In genomic region chr13:83150616-83151307, GRCh38 we compare ENCODE assay signal across 20 cellular contexts.
A peak's percentile ranks its signal among the peaks of the same experiment; 100 is the strongest.
DNase-seq lines count a peak whose midpoint lies in the region; ATAC-seq, FAIRE-seq and TF ChIP-seq lines count a peak whose summit lies in the region.
"Had no signal": no experiment of that assay in that cellular context is flagged by ENCODE, and none has a peak within 500 bp of the region (broad histone marks: within the 10 kb centered on the region; RNA-seq: fewer than 3 reads in every experiment).

No MANE protein-coding gene starts in this region.

- TF ChIP-seq CTCF in K562 (IDR thresholded peaks at IDR 0.05 in 2 of 3, conservative IDR thresholded peaks at IDR 0.05 in 1 of 3; ENCODE audit: insufficient read depth in 2 of 3, low read depth in 1 of 3, low read length in 3 of 3) (peak in 1 of 3 experiments; percentile 18; a peak in 1 of 6 replicates), foreskin fibroblast (IDR thresholded peaks at IDR 0.05; ENCODE audit: low read depth, low read length) (no peak), retinal pigment epithelial cell (conservative IDR thresholded peaks at IDR 0.05; ENCODE audit: low read depth, low read length) (peak; percentile 12)

- no peak overlapping the region for H3K4me3 ChIP-seq in K562
- no peak overlapping the region for H3K4me3 ChIP-seq in foreskin fibroblast (ENCODE audit: low read depth in 1 of 2, low read length in 2 of 2)
- H3K4me3 ChIP-seq in retinal pigment epithelial cell (ENCODE audit: low read length) = no peak overlapping the region
- H3K4me3 ChIP-seq in aorta (ENCODE audit: low read length in 2 of 2) = no peak overlapping the region
- no peak overlapping the region for H3K4me3 ChIP-seq in MG63
- H3K4me3 ChIP-seq: lung, SK-N-MC, transverse colon had no signal

- POLR2A ChIA-PET in HEK293T (lab: Yijun Ruan, JAX) = no interaction called here
- POLR2A ChIA-PET in K562 (lab: Yijun Ruan, JAX) = no interaction called here

- intact Hi-C loops in K562 (cut with micrococcal nuclease) (no loop called here), aorta (cut with DNase I) (no loop called here)

- no peak for TF ChIP-seq EP300 in K562 (IDR thresholded peaks at IDR 0.05; ENCODE audit: low read length)

- H3K9me3 ChIP-seq in K562 (replicated peaks; ENCODE audit: control insufficient read depth, insufficient read depth, low read depth, low read length) (no peaks in the 10 kb centered on the region), aorta (ENCODE audit: control insufficient read depth, low read length) (no peaks in the 10 kb centered on the region), MG63 (no peaks in the 10 kb centered on the region)
- H3K9me3 ChIP-seq: transverse colon had no signal

- H3K4me1 ChIP-seq in K562 (replicated peaks in 1 of 2; ENCODE audit: control insufficient read depth in 2 of 2, insufficient read depth in 2 of 2, low read length in 2 of 2) (no peaks in the 10 kb centered on the region), aorta (ENCODE audit: control insufficient read depth in 1 of 2, insufficient read depth in 2 of 2, low read length in 2 of 2) (no peaks in the 10 kb centered on the region)
- H3K4me1 ChIP-seq: transverse colon had no signal

- in situ Hi-C loops in K562 (cut with MboI) = no loop called here

- BruUV-seq in K562 (replicated peaks; lab: Mats Ljungman, UMichigan) = no TSS peak

- DNase-seq in HEK293T (ENCODE audit: extremely low spot score) = no peak
- DNase-seq in K562 (ENCODE audit: extremely low read depth in 1 of 4, low spot score in 3 of 4) = peak in 1 of 4 experiments; percentile 3
- peak; percentile 32 to 47 for DNase-seq in foreskin fibroblast
- no peak for DNase-seq in retinal pigment epithelial cell (ENCODE audit: low read depth)
- no peak for DNase-seq in aorta
- no peak for DNase-seq in MG63
- DNase-seq: activated CD8-positive, alpha-beta T cell treated with anti-CD3 and anti-CD28 coated beads for 36 hours; activated naive CD4-positive, alpha-beta T cell treated with anti-CD3 and anti-CD28 coated beads for 36 hours; activated T-cell treated with anti-CD3 and anti-CD28 coated beads, Interleukin-2, amount 50 U/mL, for 4 hours; NK-92 treated with Interleukin-12 subunit alpha and Interleukin-12 subunit beta, amount 100 ng/mL, for 24 hours; stimulated activated naive B cell treated with anti-CD40 and anti-IgM and Interleukin-4, amounts not matched to agents 10 μg/mL and 1 μg/mL and 100 μg/mL, for 72 hours; T1000; transverse colon had no signal

- TF ChIP-seq POLR2A in K562 (conservative IDR thresholded peaks at IDR 0.05) = no peak

- no peak overlapping the region for H2AFZ ChIP-seq in K562 (ENCODE audit: low read depth, low read length)

- no peak overlapping the region for H3K27ac ChIP-seq in K562 (ENCODE audit: extremely low read depth, low read depth, low read length)
- no peak overlapping the region for H3K27ac ChIP-seq in aorta (ENCODE audit: low read depth in 1 of 2, low read length in 2 of 2)
- H3K27ac ChIP-seq: SK-N-MC, transverse colon had no signal

- FAIRE-seq in K562 (lab: Jason Lieb, UNC) = no peak
- FAIRE-seq: astrocyte, RCC 7860 had no signal

- no peak; the same call in 2 of the 3 replicates for ATAC-seq in K562
- ATAC-seq in HG02759 (IDR thresholded peaks at IDR 0.05; ENCODE audit: unreplicated experiment) = no peak
- no peak for ATAC-seq in aorta (ENCODE audit: low FRiP score)
- ATAC-seq in HG02588 (IDR thresholded peaks at IDR 0.05; ENCODE audit: unreplicated experiment) = no peak
- ATAC-seq: activated CD8-positive, alpha-beta T cell treated with anti-CD3 and anti-CD28 coated beads for 36 hours; activated T-cell treated with anti-CD3 and anti-CD28 coated beads, Interleukin-2, amount 50 U/mL, for 4 hours; sciatic nerve; stimulated activated naive B cell treated with anti-CD40 and anti-IgM and Interleukin-4, amounts not matched to agents 10 μg/mL and 1 μg/mL and 100 μg/mL, for 72 hours had no signal

- CTCF ChIA-PET in HEK293T (lab: Yijun Ruan, JAX) = no interaction called here
- CTCF ChIA-PET in K562 (lab: Yijun Ruan, JAX; ENCODE audit: low intra/inter-chr PET ratio) = no interaction called here

- H3K4me2 ChIP-seq in K562 (ENCODE audit: insufficient read depth, low read length) = no peak overlapping the region

- H3K27me3 ChIP-seq in K562 (ENCODE audit: control insufficient read depth in 2 of 2, insufficient read depth in 2 of 2, low read length in 2 of 2) (no peaks in the 10 kb centered on the region), aorta (ENCODE audit: control insufficient read depth in 1 of 2, insufficient read depth in 2 of 2, low read length in 1 of 2) (no peaks in the 10 kb centered on the region), MG63 (no peaks in the 10 kb centered on the region)
- H3K27me3 ChIP-seq: transverse colon had no signal

- H3K79me2 ChIP-seq in K562 (ENCODE audit: control insufficient read depth, insufficient read depth, low read length) = no peaks in the 10 kb centered on the region

- H3K9me1 ChIP-seq in K562 (ENCODE audit: control insufficient read depth, insufficient read depth, low read length) = no peaks in the 10 kb centered on the region

- no peaks in the 10 kb centered on the region for H3K36me3 ChIP-seq in K562 (ENCODE audit: control insufficient read depth, insufficient read depth, low read length)
- no peaks in the 10 kb centered on the region for H3K36me3 ChIP-seq in aorta (ENCODE audit: control insufficient read depth in 1 of 2, insufficient read depth in 2 of 2, low read length in 1 of 2)
- no peaks in the 10 kb centered on the region for H3K36me3 ChIP-seq in MG63
- H3K36me3 ChIP-seq: transverse colon had no signal

- no peaks in the 10 kb centered on the region for H4K20me1 ChIP-seq in K562 (replicated peaks; ENCODE audit: control insufficient read depth, insufficient read depth, low read length)

- peak in 1 of 2 experiments; percentile 28; a peak in 2 of 4 replicates for TF ChIP-seq RAD21 in K562 (CRISPR knock-in tag; conservative IDR thresholded peaks at IDR 0.05 in 1 of 2, IDR thresholded peaks at IDR 0.05 in 1 of 2)

- H3K9ac ChIP-seq in K562 (ENCODE audit: insufficient read depth in 1 of 2, low read depth in 2 of 2, low read length in 2 of 2) = no peak overlapping the region

- 3% methylated on average over 7 of the region's 7 CpGs for WGBS in K562 (ENCODE audit: insufficient coverage, low coverage, missing lambda C conversion rate)
- WGBS in aorta, 2 donors = 94 to 96% methylated on average over 7 of the region's 7 CpGs

TF ChIP-seq in HEK293T, 16 proteins besides CTCF, POLR2A, EP300 and RAD21:
- TF ChIP-seq FOXA1 (IDR thresholded peaks at IDR 0.05) (0 out of 2 replicates have a peak, but pooled peaks have one; percentile 13), FOXK2 (IDR thresholded peaks at IDR 0.05) (no peak)

TF ChIP-seq in K562, 482 proteins besides CTCF, POLR2A, EP300 and RAD21:
- 0 out of 2 replicates have a peak, but pooled peaks have one; percentile 25 for TF ChIP-seq ATF3 (IDR thresholded peaks at IDR 0.05)
- no peak for TF ChIP-seq ATF3 (CRISPR knock-in tag; conservative IDR thresholded peaks at IDR 0.05)
- TF ChIP-seq ATF7 (IDR thresholded peaks at IDR 0.05) = no peak
TF ChIP-seq in K562: peak in this region for 1.

Comparison
In these comparisons a context has a peak if more than half of its experiments do, and no peak if none do; other contexts are left out.
1. DNase-seq: peak in foreskin fibroblast (2 of 2); none in HEK293T (single experiment), retinal pigment epithelial cell (single experiment), aorta (0 of 2) and MG63 (single experiment).